1 cellular context compared by ENCODE assay signal in the genomic region with DNA sequence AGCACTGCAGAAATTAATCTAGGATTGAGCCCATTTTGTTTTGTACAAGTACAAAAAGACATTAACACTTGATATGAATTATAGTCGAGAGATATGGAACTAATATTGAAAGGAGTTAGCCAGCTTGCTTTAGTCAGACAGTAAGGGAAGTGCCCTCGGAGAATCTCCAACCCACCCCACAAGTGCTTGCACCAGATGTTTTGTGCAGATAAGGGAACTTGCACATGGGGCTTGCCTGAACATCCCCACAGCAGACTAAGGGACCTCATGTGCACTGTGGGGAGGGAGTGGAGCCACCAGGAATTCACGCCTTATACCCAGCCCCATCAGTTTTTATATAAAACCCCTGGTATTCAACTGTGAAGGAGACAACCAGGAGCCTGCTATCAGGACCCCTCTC.
TF ChIP-seq lines count a peak whose summit lies in the region.

No MANE protein-coding gene starts in this region.

TF ChIP-seq in K562, 482 proteins besides CTCF, POLR2A, EP300 and RAD21 (continued from another document and continues in another):
- TF ChIP-seq, protein P1, sequence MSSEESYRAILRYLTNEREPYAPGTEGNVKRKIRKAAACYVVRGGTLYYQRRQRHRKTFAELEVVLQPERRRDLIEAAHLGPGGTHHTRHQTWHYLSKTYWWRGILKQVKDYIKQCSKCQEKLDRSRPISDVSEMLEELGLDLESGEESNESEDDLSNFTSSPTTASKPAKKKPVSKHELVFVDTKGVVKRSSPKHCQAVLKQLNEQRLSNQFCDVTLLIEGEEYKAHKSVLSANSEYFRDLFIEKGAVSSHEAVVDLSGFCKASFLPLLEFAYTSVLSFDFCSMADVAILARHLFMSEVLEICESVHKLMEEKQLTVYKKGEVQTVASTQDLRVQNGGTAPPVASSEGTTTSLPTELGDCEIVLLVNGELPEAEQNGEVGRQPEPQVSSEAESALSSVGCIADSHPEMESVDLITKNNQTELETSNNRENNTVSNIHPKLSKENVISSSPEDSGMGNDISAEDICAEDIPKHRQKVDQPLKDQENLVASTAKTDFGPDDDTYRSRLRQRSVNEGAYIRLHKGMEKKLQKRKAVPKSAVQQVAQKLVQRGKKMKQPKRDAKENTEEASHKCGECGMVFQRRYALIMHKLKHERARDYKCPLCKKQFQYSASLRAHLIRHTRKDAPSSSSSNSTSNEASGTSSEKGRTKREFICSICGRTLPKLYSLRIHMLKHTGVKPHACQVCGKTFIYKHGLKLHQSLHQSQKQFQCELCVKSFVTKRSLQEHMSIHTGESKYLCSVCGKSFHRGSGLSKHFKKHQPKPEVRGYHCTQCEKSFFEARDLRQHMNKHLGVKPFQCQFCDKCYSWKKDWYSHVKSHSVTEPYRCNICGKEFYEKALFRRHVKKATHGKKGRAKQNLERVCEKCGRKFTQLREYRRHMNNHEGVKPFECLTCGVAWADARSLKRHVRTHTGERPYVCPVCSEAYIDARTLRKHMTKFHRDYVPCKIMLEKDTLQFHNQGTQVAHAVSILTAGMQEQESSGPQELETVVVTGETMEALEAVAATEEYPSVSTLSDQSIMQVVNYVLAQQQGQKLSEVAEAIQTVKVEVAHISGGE (CRISPR knock-in tag; IDR thresholded peaks at IDR 0.05): no peak
- TF ChIP-seq, protein P2, sequence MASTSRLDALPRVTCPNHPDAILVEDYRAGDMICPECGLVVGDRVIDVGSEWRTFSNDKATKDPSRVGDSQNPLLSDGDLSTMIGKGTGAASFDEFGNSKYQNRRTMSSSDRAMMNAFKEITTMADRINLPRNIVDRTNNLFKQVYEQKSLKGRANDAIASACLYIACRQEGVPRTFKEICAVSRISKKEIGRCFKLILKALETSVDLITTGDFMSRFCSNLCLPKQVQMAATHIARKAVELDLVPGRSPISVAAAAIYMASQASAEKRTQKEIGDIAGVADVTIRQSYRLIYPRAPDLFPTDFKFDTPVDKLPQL (IDR thresholded peaks at IDR 0.05; ENCODE audit: extremely low read depth, insufficient read length): no peak
- TF ChIP-seq, protein P3, sequence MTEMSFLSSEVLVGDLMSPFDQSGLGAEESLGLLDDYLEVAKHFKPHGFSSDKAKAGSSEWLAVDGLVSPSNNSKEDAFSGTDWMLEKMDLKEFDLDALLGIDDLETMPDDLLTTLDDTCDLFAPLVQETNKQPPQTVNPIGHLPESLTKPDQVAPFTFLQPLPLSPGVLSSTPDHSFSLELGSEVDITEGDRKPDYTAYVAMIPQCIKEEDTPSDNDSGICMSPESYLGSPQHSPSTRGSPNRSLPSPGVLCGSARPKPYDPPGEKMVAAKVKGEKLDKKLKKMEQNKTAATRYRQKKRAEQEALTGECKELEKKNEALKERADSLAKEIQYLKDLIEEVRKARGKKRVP (CRISPR knock-in tag; IDR thresholded peaks at IDR 0.05): no peak
- TF ChIP-seq ZNF561 (CRISPR knock-in tag; conservative IDR thresholded peaks at IDR 0.05) (no peak), KDM1A (IDR thresholded peaks at IDR 0.05) (0 out of 4 replicates have a peak, but pooled peaks of 1 of the 2 experiments have one; percentile 34), TSC22D4 (tag; IDR thresholded peaks at IDR 0.05) (no peak), MTF1 (CRISPR knock-in tag; IDR thresholded peaks at IDR 0.05; ENCODE audit: borderline replicate concordance) (no peak), BCL6 (CRISPR knock-in tag; IDR thresholded peaks at IDR 0.05) (no peak), XRCC4 (IDR thresholded peaks at IDR 0.05; ENCODE audit: extremely low read depth, insufficient read depth, insufficient read length) (no peak), BCOR (IDR thresholded peaks at IDR 0.05) (no peak), ZNF77 (CRISPR knock-in tag; IDR thresholded peaks at IDR 0.05) (no peak), MEIS2 (IDR thresholded peaks at IDR 0.05; ENCODE audit: partially characterized antibody) (peak; percentile 42), DPF2 (IDR thresholded peaks at IDR 0.05) (peak; percentile 83), MYBL2 (IDR thresholded peaks at IDR 0.05; ENCODE audit: low read depth) (no peak), MYBL2 (CRISPR knock-in tag; IDR thresholded peaks at IDR 0.05; ENCODE audit: borderline replicate concordance) (no peak), HIVEP1 (CRISPR knock-in tag; IDR thresholded peaks at IDR 0.05) (no peak), ZNF785 (CRISPR knock-in tag; IDR thresholded peaks at IDR 0.05) (no peak), RNF2 (IDR thresholded peaks at IDR 0.05) (no peak), ZNF75A (CRISPR knock-in tag; IDR thresholded peaks at IDR 0.05) (no peak), ARHGAP35 (IDR thresholded peaks at IDR 0.05; ENCODE audit: partially characterized antibody) (no peak), NR4A1 (CRISPR knock-in tag; IDR thresholded peaks at IDR 0.05) (no peak), NR4A1 (tag; IDR thresholded peaks at IDR 0.05) (no peak), HDAC8 (tag; IDR thresholded peaks at IDR 0.05) (no peak), L3MBTL2 (IDR thresholded peaks at IDR 0.05) (peak; percentile 38; the same call in 1 of the 2 replicates), WHSC1 (IDR thresholded peaks at IDR 0.05; ENCODE audit: low read length) (no peak), ELF4 (CRISPR knock-in tag; IDR thresholded peaks at IDR 0.05) (no peak), TAF1 (IDR thresholded peaks at IDR 0.05; ENCODE audit: control insufficient read depth, extremely low read depth, insufficient read depth, low read length, severe bottlenecking) (no peak), JUND (IDR thresholded peaks at IDR 0.05; ENCODE audit: borderline replicate concordance, low read depth, low read length) (peak; percentile 36; the same call in 1 of the 2 replicates), JUND (tag; IDR thresholded peaks at IDR 0.05; ENCODE audit: borderline replicate concordance, low read depth, low read length) (no peak), ZNF384 (IDR thresholded peaks at IDR 0.05; ENCODE audit: low read depth, low read length) (no peak), ARID2 (IDR thresholded peaks at IDR 0.05) (no peak), POLR2H (tag; IDR thresholded peaks at IDR 0.05; ENCODE audit: low read depth) (no peak), CCNT2 (IDR thresholded peaks at IDR 0.05; ENCODE audit: borderline replicate concordance, extremely low read depth, insufficient read length, low read depth, low read length) (no peak), NR3C1 (CRISPR knock-in tag; IDR thresholded peaks at IDR 0.05) (no peak), SPI1 (IDR thresholded peaks at IDR 0.05; ENCODE audit: borderline replicate concordance, low read depth, low read length) (peak; percentile 61; the same call in 1 of the 2 replicates), TGIF2 (CRISPR knock-in tag; IDR thresholded peaks at IDR 0.05) (no peak), U2AF2 (optimal IDR thresholded peaks at IDR 0.05; ENCODE audit: low read depth, low read length) (no peak), NFIC (IDR thresholded peaks at IDR 0.05) (peak; percentile 33; the same call in 1 of the 2 replicates), KLF16 (IDR thresholded peaks at IDR 0.05) (peak; percentile 65; the same call in 1 of the 2 replicates), CBFB (CRISPR knock-in tag; IDR thresholded peaks at IDR 0.05) (no peak), NEUROD1 (IDR thresholded peaks at IDR 0.05; ENCODE audit: borderline replicate concordance, low read depth, low read length, partially characterized antibody) (no peak), IFI16 (CRISPR knock-in tag; IDR thresholded peaks at IDR 0.05) (no peak), ZNF239 (CRISPR knock-in tag; IDR thresholded peaks at IDR 0.05) (no peak), CREM (IDR thresholded peaks at IDR 0.05; ENCODE audit: low read depth) (no peak), SMAD3 (CRISPR knock-in tag; conservative IDR thresholded peaks at IDR 0.05) (no peak), TFAM (CRISPR knock-in tag; conservative IDR thresholded peaks at IDR 0.05) (no peak), GABPA (tag; conservative IDR thresholded peaks at IDR 0.05; ENCODE audit: low read depth) (no peak)
- TF ChIP-seq, protein P4, sequence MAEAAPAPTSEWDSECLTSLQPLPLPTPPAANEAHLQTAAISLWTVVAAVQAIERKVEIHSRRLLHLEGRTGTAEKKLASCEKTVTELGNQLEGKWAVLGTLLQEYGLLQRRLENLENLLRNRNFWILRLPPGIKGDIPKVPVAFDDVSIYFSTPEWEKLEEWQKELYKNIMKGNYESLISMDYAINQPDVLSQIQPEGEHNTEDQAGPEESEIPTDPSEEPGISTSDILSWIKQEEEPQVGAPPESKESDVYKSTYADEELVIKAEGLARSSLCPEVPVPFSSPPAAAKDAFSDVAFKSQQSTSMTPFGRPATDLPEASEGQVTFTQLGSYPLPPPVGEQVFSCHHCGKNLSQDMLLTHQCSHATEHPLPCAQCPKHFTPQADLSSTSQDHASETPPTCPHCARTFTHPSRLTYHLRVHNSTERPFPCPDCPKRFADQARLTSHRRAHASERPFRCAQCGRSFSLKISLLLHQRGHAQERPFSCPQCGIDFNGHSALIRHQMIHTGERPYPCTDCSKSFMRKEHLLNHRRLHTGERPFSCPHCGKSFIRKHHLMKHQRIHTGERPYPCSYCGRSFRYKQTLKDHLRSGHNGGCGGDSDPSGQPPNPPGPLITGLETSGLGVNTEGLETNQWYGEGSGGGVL (CRISPR knock-in tag; IDR thresholded peaks at IDR 0.05): no peak
- TF ChIP-seq, protein P5, sequence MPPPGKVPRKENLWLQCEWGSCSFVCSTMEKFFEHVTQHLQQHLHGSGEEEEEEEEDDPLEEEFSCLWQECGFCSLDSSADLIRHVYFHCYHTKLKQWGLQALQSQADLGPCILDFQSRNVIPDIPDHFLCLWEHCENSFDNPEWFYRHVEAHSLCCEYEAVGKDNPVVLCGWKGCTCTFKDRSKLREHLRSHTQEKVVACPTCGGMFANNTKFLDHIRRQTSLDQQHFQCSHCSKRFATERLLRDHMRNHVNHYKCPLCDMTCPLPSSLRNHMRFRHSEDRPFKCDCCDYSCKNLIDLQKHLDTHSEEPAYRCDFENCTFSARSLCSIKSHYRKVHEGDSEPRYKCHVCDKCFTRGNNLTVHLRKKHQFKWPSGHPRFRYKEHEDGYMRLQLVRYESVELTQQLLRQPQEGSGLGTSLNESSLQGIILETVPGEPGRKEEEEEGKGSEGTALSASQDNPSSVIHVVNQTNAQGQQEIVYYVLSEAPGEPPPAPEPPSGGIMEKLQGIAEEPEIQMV (tag; conservative IDR thresholded peaks at IDR 0.05; ENCODE audit: low read depth): no peak
- TF ChIP-seq, protein P6, sequence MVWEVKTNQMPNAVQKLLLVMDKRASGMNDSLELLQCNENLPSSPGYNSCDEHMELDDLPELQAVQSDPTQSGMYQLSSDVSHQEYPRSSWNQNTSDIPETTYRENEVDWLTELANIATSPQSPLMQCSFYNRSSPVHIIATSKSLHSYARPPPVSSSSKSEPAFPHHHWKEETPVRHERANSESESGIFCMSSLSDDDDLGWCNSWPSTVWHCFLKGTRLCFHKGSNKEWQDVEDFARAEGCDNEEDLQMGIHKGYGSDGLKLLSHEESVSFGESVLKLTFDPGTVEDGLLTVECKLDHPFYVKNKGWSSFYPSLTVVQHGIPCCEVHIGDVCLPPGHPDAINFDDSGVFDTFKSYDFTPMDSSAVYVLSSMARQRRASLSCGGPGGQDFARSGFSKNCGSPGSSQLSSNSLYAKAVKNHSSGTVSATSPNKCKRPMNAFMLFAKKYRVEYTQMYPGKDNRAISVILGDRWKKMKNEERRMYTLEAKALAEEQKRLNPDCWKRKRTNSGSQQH (CRISPR knock-in tag; IDR thresholded peaks at IDR 0.05): no peak
- TF ChIP-seq, protein P7, sequence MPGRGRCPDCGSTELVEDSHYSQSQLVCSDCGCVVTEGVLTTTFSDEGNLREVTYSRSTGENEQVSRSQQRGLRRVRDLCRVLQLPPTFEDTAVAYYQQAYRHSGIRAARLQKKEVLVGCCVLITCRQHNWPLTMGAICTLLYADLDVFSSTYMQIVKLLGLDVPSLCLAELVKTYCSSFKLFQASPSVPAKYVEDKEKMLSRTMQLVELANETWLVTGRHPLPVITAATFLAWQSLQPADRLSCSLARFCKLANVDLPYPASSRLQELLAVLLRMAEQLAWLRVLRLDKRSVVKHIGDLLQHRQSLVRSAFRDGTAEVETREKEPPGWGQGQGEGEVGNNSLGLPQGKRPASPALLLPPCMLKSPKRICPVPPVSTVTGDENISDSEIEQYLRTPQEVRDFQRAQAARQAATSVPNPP (IDR thresholded peaks at IDR 0.05; ENCODE audit: borderline replicate concordance, insufficient read depth, insufficient read length): no peak
- TF ChIP-seq, protein P8, sequence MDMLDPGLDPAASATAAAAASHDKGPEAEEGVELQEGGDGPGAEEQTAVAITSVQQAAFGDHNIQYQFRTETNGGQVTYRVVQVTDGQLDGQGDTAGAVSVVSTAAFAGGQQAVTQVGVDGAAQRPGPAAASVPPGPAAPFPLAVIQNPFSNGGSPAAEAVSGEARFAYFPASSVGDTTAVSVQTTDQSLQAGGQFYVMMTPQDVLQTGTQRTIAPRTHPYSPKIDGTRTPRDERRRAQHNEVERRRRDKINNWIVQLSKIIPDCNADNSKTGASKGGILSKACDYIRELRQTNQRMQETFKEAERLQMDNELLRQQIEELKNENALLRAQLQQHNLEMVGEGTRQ (CRISPR knock-in tag; IDR thresholded peaks at IDR 0.05): no peak
- TF ChIP-seq, protein P9, sequence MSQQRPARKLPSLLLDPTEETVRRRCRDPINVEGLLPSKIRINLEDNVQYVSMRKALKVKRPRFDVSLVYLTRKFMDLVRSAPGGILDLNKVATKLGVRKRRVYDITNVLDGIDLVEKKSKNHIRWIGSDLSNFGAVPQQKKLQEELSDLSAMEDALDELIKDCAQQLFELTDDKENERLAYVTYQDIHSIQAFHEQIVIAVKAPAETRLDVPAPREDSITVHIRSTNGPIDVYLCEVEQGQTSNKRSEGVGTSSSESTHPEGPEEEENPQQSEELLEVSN (IDR thresholded peaks at IDR 0.05; ENCODE audit: borderline replicate concordance in 1 of 2, extremely low read depth in 1 of 2, insufficient read depth in 1 of 2, insufficient read length in 1 of 2, low read depth in 1 of 2, low read length in 1 of 2, poor library complexity in 1 of 2, severe bottlenecking in 1 of 2): peak in 1 of 2 experiments; percentile 36
- TF ChIP-seq, protein P10, sequence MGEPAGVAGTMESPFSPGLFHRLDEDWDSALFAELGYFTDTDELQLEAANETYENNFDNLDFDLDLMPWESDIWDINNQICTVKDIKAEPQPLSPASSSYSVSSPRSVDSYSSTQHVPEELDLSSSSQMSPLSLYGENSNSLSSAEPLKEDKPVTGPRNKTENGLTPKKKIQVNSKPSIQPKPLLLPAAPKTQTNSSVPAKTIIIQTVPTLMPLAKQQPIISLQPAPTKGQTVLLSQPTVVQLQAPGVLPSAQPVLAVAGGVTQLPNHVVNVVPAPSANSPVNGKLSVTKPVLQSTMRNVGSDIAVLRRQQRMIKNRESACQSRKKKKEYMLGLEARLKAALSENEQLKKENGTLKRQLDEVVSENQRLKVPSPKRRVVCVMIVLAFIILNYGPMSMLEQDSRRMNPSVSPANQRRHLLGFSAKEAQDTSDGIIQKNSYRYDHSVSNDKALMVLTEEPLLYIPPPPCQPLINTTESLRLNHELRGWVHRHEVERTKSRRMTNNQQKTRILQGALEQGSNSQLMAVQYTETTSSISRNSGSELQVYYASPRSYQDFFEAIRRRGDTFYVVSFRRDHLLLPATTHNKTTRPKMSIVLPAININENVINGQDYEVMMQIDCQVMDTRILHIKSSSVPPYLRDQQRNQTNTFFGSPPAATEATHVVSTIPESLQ (CRISPR knock-in tag; IDR thresholded peaks at IDR 0.05): no peak
- TF ChIP-seq, protein P11, sequence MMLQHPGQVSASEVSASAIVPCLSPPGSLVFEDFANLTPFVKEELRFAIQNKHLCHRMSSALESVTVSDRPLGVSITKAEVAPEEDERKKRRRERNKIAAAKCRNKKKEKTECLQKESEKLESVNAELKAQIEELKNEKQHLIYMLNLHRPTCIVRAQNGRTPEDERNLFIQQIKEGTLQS (IDR thresholded peaks at IDR 0.05): no peak
- TF ChIP-seq, protein P11 (CRISPR knock-in tag; conservative IDR thresholded peaks at IDR 0.05): no peak
